In the genomic region with DNA sequence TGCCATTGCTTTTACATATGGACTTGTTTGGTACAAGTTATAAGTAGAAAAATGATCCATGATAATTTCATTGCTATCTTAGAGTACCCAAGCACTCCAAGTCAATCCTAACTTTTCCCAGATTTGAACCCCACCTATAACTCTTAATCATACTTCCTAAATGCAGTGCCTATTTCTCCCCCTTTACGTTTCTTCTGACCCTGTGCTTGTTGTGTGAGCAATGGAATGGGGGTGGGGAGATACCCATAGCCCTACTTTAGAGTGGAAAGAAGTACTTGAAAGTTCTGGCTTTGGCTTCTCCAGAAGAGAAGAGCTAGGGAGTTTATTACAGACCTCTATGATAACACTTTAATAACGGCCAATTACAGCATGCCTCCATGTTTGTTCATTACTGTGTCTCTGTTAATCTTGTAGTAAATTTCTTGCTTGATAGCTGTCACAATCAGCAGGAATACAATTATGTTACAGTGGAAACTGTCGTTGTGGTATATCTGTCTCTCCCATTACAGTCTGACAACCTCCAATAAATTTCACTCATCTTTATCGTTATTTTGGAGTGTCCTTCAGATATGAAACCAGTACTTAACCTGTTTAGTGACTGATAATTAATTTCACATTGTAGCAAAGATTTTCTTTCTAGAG, we compare ENCODE assay signal across 25 cellular contexts. TPM values are rescaled to one million over a fixed set of nuclear protein-coding genes. Genes with fewer than 3 reads are reported as not detected.
"Had no signal": no experiment of that assay in that cellular context is flagged by ENCODE, and none has a peak within 500 bp of the region (broad histone marks: within the 10 kb centered on the region; RNA-seq: fewer than 3 reads in every experiment).

No MANE protein-coding gene starts in this region.

- H3K36me3 ChIP-seq: gastrocnemius medialis, heart right ventricle, ovary had no signal

- H3K4me3 Mint-ChIP-seq: nephron had no signal

- H3K4me1 ChIP-seq: gastrocnemius medialis had no signal

- H3K27ac Mint-ChIP-seq: naive B cell, nephron had no signal

- H3K4me2 ChIP-seq: smooth muscle cell had no signal

- DNase-seq: cortex of kidney; dorsolateral prefrontal cortex; effector CD8-positive, alpha-beta T cell; gastrocnemius medialis; heart right ventricle; hypothalamus; kidney glomerular epithelial cell; mesendoderm; naive B cell; nucleus accumbens; ovary; right cardiac atrium; stimulated activated CD4-positive, alpha-beta T cell treated with anti-CD3 and anti-CD28 coated beads, Interleukin-2, amount 100 ng/mL, for 48 hours; stimulated activated naive CD4-positive, alpha-beta T cell treated with Interleukin-2 at 50 U/mL for 16 hours; trophoblast cell had no signal

- ATAC-seq: esophagus mucosa, gastrocnemius medialis, heart right ventricle, right cardiac atrium had no signal

- H3K27me3 ChIP-seq: ovary had no signal

- H3K27ac ChIP-seq: gastrocnemius medialis, heart right ventricle, ovary had no signal

- H3K4me3 ChIP-seq: dorsolateral prefrontal cortex, gastrocnemius medialis, heart right ventricle, ovary, smooth muscle cell had no signal

- H3K9me3 ChIP-seq: gastrocnemius medialis, heart right ventricle, ovary had no signal

- FAIRE-seq: endometrium, islet of Langerhans had no signal

RNA-seq across cellular contexts. Expression of gene CNPY1, which starts 34.0 kb away (rescaled TPM):
- total RNA-seq: esophagus mucosa, fibroblast of lung, heart right ventricle, liver, lung microvascular endothelial cell, ovary, posterior vena cava, right cardiac atrium had no signal
- polyA plus RNA-seq: fibroblast of lung, heart right ventricle, liver, right cardiac atrium, smooth muscle cell, urinary bladder had no signal

RNA-seq across cellular contexts. Expression of gene EN2, which starts 54.4 kb away (rescaled TPM):
- total RNA-seq: esophagus mucosa, fibroblast of lung, lung microvascular endothelial cell, smooth muscle cell, urinary bladder had no signal
- polyA plus RNA-seq: fibroblast of lung, liver, smooth muscle cell had no signal
